ENCODE assay signal across 8 cellular contexts in the genomic region with DNA sequence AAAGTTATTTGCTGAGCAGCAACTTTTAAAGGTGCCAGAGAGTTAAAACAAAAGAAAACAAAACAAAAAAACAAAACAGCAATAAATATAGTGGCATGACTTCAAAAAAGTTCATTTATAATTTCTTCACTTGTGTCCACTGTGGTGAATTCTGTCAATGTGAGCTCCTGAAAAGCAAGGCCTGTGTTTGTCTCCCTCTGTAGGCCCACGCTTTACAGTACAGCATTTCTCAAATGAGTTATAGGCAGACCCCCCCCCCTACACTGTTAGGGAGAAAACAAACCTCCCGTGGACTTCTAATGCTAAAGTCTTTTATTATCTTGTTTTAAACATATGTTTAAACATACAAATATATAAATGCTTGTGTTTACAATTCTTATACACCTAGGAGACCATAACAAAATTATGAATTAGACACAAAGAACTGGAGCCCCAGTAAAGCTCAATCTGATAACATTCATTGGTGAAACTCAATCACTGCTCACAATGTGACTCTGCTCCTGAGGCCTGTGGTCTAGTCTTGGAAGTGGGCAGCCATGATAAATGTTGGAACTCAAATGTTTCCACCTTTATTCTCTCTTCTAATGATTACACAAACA. TPM values are rescaled to one million over a fixed set of nuclear protein-coding genes. Genes with fewer than 3 reads are reported as not detected.
DNase-seq lines count a peak whose midpoint lies in the region; ATAC-seq, FAIRE-seq and TF ChIP-seq lines count a peak whose summit lies in the region.

No MANE protein-coding gene starts in this region.

- H3K9me3 Mint-ChIP-seq in HFFc6, result no peaks in the 10 kb centered on the region

- H3K27me3 Mint-ChIP-seq in HFFc6 (ENCODE audit: insufficient read depth), result peaks cover 10% of the 10 kb centered on the region

- peak; percentile 80 for TF ChIP-seq CTCF in HFFc6 (IDR thresholded peaks at IDR 0.05)

- no peaks in the 10 kb centered on the region for H3K36me3 Mint-ChIP-seq in HFFc6 (ENCODE audit: low read depth)

- H3K4me1 Mint-ChIP-seq in HFFc6 (ENCODE audit: low read depth), result no peaks in the 10 kb centered on the region; the same call in 1 of the 2 replicates

- TF ChIP-seq POLR2A in H54 (IDR thresholded peaks at IDR 0.05; ENCODE audit: low read depth, low read length), result no peak

- no peak overlapping the region for H3K27ac Mint-ChIP-seq in HFFc6

- DNase-seq in Ammon's horn (ENCODE audit: low spot score), result peak; percentile 80
- DNase-seq in HFFc6, result peak; percentile 33
- DNase-seq in frontal cortex (ENCODE audit: low spot score in 2 of 2), result peak in 1 of 2 donors; percentile 9
- DNase-seq in pulmonary artery endothelial cell (ENCODE audit: low read depth, low spot score), result peak; percentile 33
- no peak for DNase-seq in H54 (ENCODE audit: insufficient read length, low spot score)

- FAIRE-seq in frontal cortex (lab: Jason Lieb, UNC) (peak; percentile 81), H54 (lab: Jason Lieb, UNC) (no peak)

- ATAC-seq in SK-N-SH treated with all-trans-retinoic acid at 6 μM for 48 hours (peak; percentile 99), GM21390 (IDR thresholded peaks at IDR 0.05; ENCODE audit: unreplicated experiment) (no peak), HG02884 (IDR thresholded peaks at IDR 0.05; ENCODE audit: unreplicated experiment) (no peak)

- H3K4me3 Mint-ChIP-seq in HFFc6, result no peak overlapping the region

TF ChIP-seq in SK-N-SH treated with all-trans-retinoic acid at 6 μM for 48 hours, 23 proteins besides CTCF, POLR2A, EP300 and RAD21:
- TF ChIP-seq, protein P1, sequence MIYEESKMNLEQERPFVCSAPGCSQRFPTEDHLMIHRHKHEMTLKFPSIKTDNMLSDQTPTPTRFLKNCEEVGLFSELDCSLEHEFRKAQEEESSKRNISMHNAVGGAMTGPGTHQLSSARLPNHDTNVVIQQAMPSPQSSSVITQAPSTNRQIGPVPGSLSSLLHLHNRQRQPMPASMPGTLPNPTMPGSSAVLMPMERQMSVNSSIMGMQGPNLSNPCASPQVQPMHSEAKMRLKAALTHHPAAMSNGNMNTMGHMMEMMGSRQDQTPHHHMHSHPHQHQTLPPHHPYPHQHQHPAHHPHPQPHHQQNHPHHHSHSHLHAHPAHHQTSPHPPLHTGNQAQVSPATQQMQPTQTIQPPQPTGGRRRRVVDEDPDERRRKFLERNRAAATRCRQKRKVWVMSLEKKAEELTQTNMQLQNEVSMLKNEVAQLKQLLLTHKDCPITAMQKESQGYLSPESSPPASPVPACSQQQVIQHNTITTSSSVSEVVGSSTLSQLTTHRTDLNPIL (CRISPR knock-in tag; IDR thresholded peaks at IDR 0.05; ENCODE audit: low read depth), result no peak
- TF ChIP-seq SNAI2 (CRISPR knock-in tag; IDR thresholded peaks at IDR 0.05), result no peak
- no peak for TF ChIP-seq CSDC2 (CRISPR knock-in tag; IDR thresholded peaks at IDR 0.05)
- no peak for TF ChIP-seq ZNF8 (CRISPR knock-in tag; IDR thresholded peaks at IDR 0.05)
- TF ChIP-seq ZNF565 (CRISPR knock-in tag; conservative IDR thresholded peaks at IDR 0.05; ENCODE audit: low read depth), result no peak
- TF ChIP-seq, protein P2, sequence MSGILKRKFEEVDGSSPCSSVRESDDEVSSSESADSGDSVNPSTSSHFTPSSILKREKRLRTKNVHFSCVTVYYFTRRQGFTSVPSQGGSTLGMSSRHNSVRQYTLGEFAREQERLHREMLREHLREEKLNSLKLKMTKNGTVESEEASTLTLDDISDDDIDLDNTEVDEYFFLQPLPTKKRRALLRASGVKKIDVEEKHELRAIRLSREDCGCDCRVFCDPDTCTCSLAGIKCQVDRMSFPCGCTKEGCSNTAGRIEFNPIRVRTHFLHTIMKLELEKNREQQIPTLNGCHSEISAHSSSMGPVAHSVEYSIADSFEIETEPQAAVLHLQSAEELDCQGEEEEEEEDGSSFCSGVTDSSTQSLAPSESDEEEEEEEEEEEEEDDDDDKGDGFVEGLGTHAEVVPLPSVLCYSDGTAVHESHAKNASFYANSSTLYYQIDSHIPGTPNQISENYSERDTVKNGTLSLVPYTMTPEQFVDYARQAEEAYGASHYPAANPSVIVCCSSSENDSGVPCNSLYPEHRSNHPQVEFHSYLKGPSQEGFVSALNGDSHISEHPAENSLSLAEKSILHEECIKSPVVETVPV (CRISPR knock-in tag; IDR thresholded peaks at IDR 0.05), result no peak
- no peak for TF ChIP-seq PPARA (CRISPR knock-in tag; IDR thresholded peaks at IDR 0.05; ENCODE audit: borderline replicate concordance)

RNA-seq across cellular contexts. Expression of a gene that starts 47.0 kb away (rescaled TPM):
- 10 to 100 TPM; 57.9 to 73.6 (median 68.3) TPM for total RNA-seq in HFFc6 (2021; fragmentation: NEBNext Ultra II Directional; extraction: Animal tissue kit (Norgen Biotek cat#: 25700))
- total RNA-seq in frontal cortex (104 TPM), pulmonary artery endothelial cell (32.6 and 45.2 TPM in 2 replicates)
